Comparison of ENCODE assay signal across 8 cellular contexts in genomic region chr5:32538031-32538547, GRCh38.
A peak's percentile ranks its signal among the peaks of the same experiment; 100 is the strongest.
DNase-seq lines count a peak whose midpoint lies in the region; ATAC-seq and TF ChIP-seq lines count a peak whose summit lies in the region.

No MANE protein-coding gene starts in this region.

- DNase-seq in GM13976 (ENCODE audit: low spot score) (peak; percentile 61), HL-60 (ENCODE audit: low read depth in 1 of 2, low spot score in 1 of 2) (peak in 1 of 2 experiments; percentile 53), islet precursor cell (no peak), T-helper 9 cell (no peak), dedifferentiated amniotic fluid mesenchymal stem cell (ENCODE audit: extremely low spot score) (no peak)
- peak; percentile 52 to 62 for DNase-seq in activated T-cell treated with anti-CD3 and anti-CD28 coated beads, Interleukin-2, amount 50 U/mL, for 48 hours
- DNase-seq in stimulated activated CD8-positive, alpha-beta memory T cell treated with anti-CD3 and anti-CD28 coated beads, Interleukin-12 subunit alpha, Interleukin-12 subunit beta, amount 100 ng/mL, for 4 hours (ENCODE audit: low read depth): peak; percentile 15

- peak overlapping the region; percentile 24 for H3K27ac ChIP-seq in HL-60 (replicated peaks)

- no peak overlapping the region for H3K4me3 ChIP-seq in HL-60 (replicated peaks; ENCODE audit: insufficient read depth, low read length)

- TF ChIP-seq CTCF in GM13976 (IDR thresholded peaks at IDR 0.05; ENCODE audit: borderline replicate concordance, control extremely low read depth, extremely low read depth, insufficient read depth, missing control alignments) (no peak), HL-60 (IDR thresholded peaks at IDR 0.05; ENCODE audit: insufficient read depth, low read length) (no peak)

- peak; percentile 71 for ATAC-seq in GM21526 (IDR thresholded peaks at IDR 0.05; ENCODE audit: low FRiP score, unreplicated experiment)

- in situ Hi-C loops in GM13976 (cut with MboI; ENCODE audit: low sequenced_read_pairs, unreplicated experiment): loop anchor here (10.0 kb wide), 1 partner anchor 47 kb away; the partner anchor contains the start of gene SUB1

- H3K27me3 ChIP-seq in HL-60 (ENCODE audit: insufficient read depth, poor library complexity, severe bottlenecking): no peaks in the 10 kb centered on the region

Comparison
In these comparisons a context has a peak if more than half of its experiments do, and no peak if none do; other contexts are left out.
1. DNase-seq: peak in GM13976 (single experiment), activated T-cell treated with anti-CD3 and anti-CD28 coated beads, Interleukin-2, amount 50 U/mL, for 48 hours (2 of 2) and stimulated activated CD8-positive, alpha-beta memory T cell treated with anti-CD3 and anti-CD28 coated beads, Interleukin-12 subunit alpha, Interleukin-12 subunit beta, amount 100 ng/mL, for 4 hours (single experiment); none in islet precursor cell (single experiment), T-helper 9 cell (single experiment) and dedifferentiated amniotic fluid mesenchymal stem cell (single experiment).